In genomic region chr1:226603030-226603960, GRCh38 we compare ENCODE assay signal across 11 cellular contexts. TPM values are rescaled to one million over a fixed set of nuclear protein-coding genes. Genes with fewer than 3 reads are reported as not detected.
DNase-seq lines count a peak whose midpoint lies in the region; ATAC-seq and TF ChIP-seq lines count a peak whose summit lies in the region.
"Had no signal": no experiment of that assay in that cellular context is flagged by ENCODE, and none has a peak within 500 bp of the region (broad histone marks: within the 10 kb centered on the region; RNA-seq: fewer than 3 reads in every experiment).

No MANE protein-coding gene starts in this region.

- H3K4me3 ChIP-seq in left lung, result no peak overlapping the region
- no peak overlapping the region for H3K4me3 ChIP-seq in testis

- H3K36me3 Mint-ChIP-seq in activated CD4-positive, alpha-beta memory T cell treated with anti-CD3 and anti-CD28 coated beads, Interleukin-2, amount 10 ng/mL, durations not matched to agents 7 days and 5 days (ENCODE audit: low read depth), result no peaks in the 10 kb centered on the region

- ATAC-seq in left lung, result peak; percentile 31
- no peak for ATAC-seq in GM21390 (IDR thresholded peaks at IDR 0.05; ENCODE audit: unreplicated experiment)

- H3K27ac ChIP-seq in left lung (no peak overlapping the region), testis (peak overlapping the region; percentile 77 to 81)

- H3K4me1 ChIP-seq in left lung (peaks cover 3 to 14% of the 10 kb centered on the region in 2 donors), testis (peaks cover 37% of the 10 kb centered on the region)

- H3K36me3 ChIP-seq in left lung (no peaks in the 10 kb centered on the region), testis (ENCODE audit: low read depth, missing control alignments) (no peaks in the 10 kb centered on the region)

- H3K9me3 Mint-ChIP-seq in activated CD4-positive, alpha-beta memory T cell treated with anti-CD3 and anti-CD28 coated beads, Interleukin-2, amount 10 ng/mL, durations not matched to agents 7 days and 5 days, result no peaks in the 10 kb centered on the region
- H3K9me3 Mint-ChIP-seq: dendritic cell treated with granulocyte-macrophage colony-stimulating factor and Interleukin-4, amounts not matched to agents 40 ng/mL and 50 ng/mL, for 4 days had no signal

- H3K9me3 ChIP-seq in left lung (no peaks in the 10 kb centered on the region), testis (no peaks in the 10 kb centered on the region)

- intact Hi-C loops in left lung (cut with DNase I) (loop anchor here in 1 of 2 donors (10.0 kb wide), 1 partner anchor 178 kb away; no protein-coding TSS in a partner anchor), testis (cut with DNase I; ENCODE audit: low total_unique reads) (no loop called here)

- no peak for TF ChIP-seq CTCF in left lung (IDR thresholded peaks at IDR 0.05)
- no peak for TF ChIP-seq CTCF in testis (IDR thresholded peaks at IDR 0.05)

- H3K27me3 ChIP-seq in left lung (no peaks in the 10 kb centered on the region), testis (no peaks in the 10 kb centered on the region)

- H3K4me3 Mint-ChIP-seq in activated CD4-positive, alpha-beta memory T cell treated with anti-CD3 and anti-CD28 coated beads, Interleukin-2, amount 10 ng/mL, durations not matched to agents 7 days and 5 days, result no peak overlapping the region
- H3K4me3 Mint-ChIP-seq: dendritic cell treated with granulocyte-macrophage colony-stimulating factor and Interleukin-4, amounts not matched to agents 40 ng/mL and 50 ng/mL, for 4 days had no signal

- CTCF ChIA-PET in activated CD4-positive, alpha-beta memory T cell treated with anti-CD3 and anti-CD28 coated beads, Interleukin-2, amount 10 ng/mL, durations not matched to agents 7 days and 5 days (lab: Charles Lee), result no interaction called here

- POLR2A ChIA-PET in activated CD4-positive, alpha-beta memory T cell treated with anti-CD3 and anti-CD28 coated beads, Interleukin-2, amount 10 ng/mL, durations not matched to agents 7 days and 5 days (lab: Charles Lee), result interaction anchor here (0.9 kb wide), 1 partner anchor 24 kb away, joined by 3 read pairs; no protein-coding TSS in a partner anchor

- no peak for TF ChIP-seq POLR2A in testis (IDR thresholded peaks at IDR 0.05)

- DNase-seq in NCI-H1694 (lab: John Stamatoyannopoulos, UW), result peak; percentile 95
- peak; percentile 87 for DNase-seq in cerebellum (ENCODE audit: low spot score)
- no peak for DNase-seq in left lung
- peak; percentile 51 for DNase-seq in testis
- no peak for DNase-seq in stimulated activated CD4-positive, alpha-beta T cell treated with anti-CD3 and anti-CD28 coated beads, Interleukin-2, amount 100 ng/mL, for 24 hours
- DNase-seq in UCSD-AML1 (lab: John Stamatoyannopoulos, UW; ENCODE audit: unreplicated experiment), result no peak
- no peak for DNase-seq in activated CD4-positive, alpha-beta memory T cell treated with anti-CD3 and anti-CD28 coated beads, Interleukin-2, amount 10 ng/mL, durations not matched to agents 7 days and 5 days
- DNase-seq: T-helper 2 cell had no signal

- WGBS in testis, 2 donors, result 72 to 78% methylated on average over 8 of the region's 8 CpGs

- no peak overlapping the region for H3K27ac Mint-ChIP-seq in activated CD4-positive, alpha-beta memory T cell treated with anti-CD3 and anti-CD28 coated beads, Interleukin-2, amount 10 ng/mL, durations not matched to agents 7 days and 5 days
- H3K27ac Mint-ChIP-seq: dendritic cell treated with granulocyte-macrophage colony-stimulating factor and Interleukin-4, amounts not matched to agents 40 ng/mL and 50 ng/mL, for 4 days had no signal

- H3K4me1 Mint-ChIP-seq in activated CD4-positive, alpha-beta memory T cell treated with anti-CD3 and anti-CD28 coated beads, Interleukin-2, amount 10 ng/mL, durations not matched to agents 7 days and 5 days, result no peaks in the 10 kb centered on the region

- H3K27me3 Mint-ChIP-seq in activated CD4-positive, alpha-beta memory T cell treated with anti-CD3 and anti-CD28 coated beads, Interleukin-2, amount 10 ng/mL, durations not matched to agents 7 days and 5 days, result peaks cover 6% of the 10 kb centered on the region

RNA-seq across cellular contexts. Expression of gene STUM, which starts 54.7 kb away (rescaled TPM):
- total RNA-seq in cerebellum, result 24.0 TPM
- under 1 TPM; 0.15 to 0.31 TPM for total RNA-seq in left lung
- 1 to 10 TPM; 2.5 to 3.7 TPM for total RNA-seq in testis
- polyA plus RNA-seq in testis (ENCODE audit: insufficient read depth, low read depth, low replicate concordance), result 4.5 TPM
- not detected for total RNA-seq in activated CD4-positive, alpha-beta memory T cell treated with anti-CD3 and anti-CD28 coated beads, Interleukin-2, amount 10 ng/mL, durations not matched to agents 7 days and 5 days
- total RNA-seq: HT1080 had no signal

Comparison
In these comparisons a context has a peak if more than half of its experiments do, and no peak if none do; other contexts are left out.
1. DNase-seq: peak in NCI-H1694 (single experiment), cerebellum (single experiment) and testis (single experiment); none in left lung (0 of 2), stimulated activated CD4-positive, alpha-beta T cell treated with anti-CD3 and anti-CD28 coated beads, Interleukin-2, amount 100 ng/mL, for 24 hours (0 of 2), UCSD-AML1 (single experiment) and activated CD4-positive, alpha-beta memory T cell treated with anti-CD3 and anti-CD28 coated beads, Interleukin-2, amount 10 ng/mL, durations not matched to agents 7 days and 5 days (single experiment).
2. H3K27ac ChIP-seq: peak in testis (2 of 2); none in left lung (0 of 2).